In the genomic region with DNA sequence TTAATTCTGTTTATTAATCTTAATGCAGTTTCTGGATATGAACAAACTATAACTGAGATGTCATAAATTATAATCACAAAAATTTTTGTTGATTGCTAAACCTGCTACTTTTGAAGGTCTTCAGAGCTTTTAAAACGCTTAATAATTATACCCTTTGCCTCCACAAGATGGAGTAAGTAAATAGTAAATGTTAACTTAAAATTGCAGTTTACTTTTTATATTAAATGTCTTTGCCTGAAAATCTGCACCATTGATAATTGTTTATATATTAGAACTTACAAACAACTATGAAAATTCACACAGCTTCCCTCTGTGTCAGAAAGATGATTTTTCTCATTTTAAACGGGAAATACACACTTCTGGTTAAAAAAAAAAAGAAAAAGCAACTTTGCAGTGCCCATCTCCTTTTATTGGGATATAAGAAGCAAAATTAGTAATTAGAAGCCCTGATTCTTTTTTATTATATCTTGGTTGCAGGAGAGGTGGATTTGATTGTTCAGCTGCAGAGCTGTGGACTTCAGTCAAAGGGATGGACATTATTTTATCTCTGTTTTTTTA, we compare ENCODE assay signal across 13 cellular contexts. TPM values are rescaled to one million over a fixed set of nuclear protein-coding genes. Genes with fewer than 3 reads are reported as not detected.
DNase-seq lines count a peak whose midpoint lies in the region; ATAC-seq, FAIRE-seq and TF ChIP-seq lines count a peak whose summit lies in the region.
"Had no signal": no experiment of that assay in that cellular context is flagged by ENCODE, and none has a peak within 500 bp of the region (broad histone marks: within the 10 kb centered on the region; RNA-seq: fewer than 3 reads in every experiment).

No MANE protein-coding gene starts in this region.

- ATAC-seq in psoas muscle (no peak), HG03342 (IDR thresholded peaks at IDR 0.05; ENCODE audit: unreplicated experiment) (no peak), GM21737 (IDR thresholded peaks at IDR 0.05; ENCODE audit: unreplicated experiment) (no peak)
- ATAC-seq: activated T-cell treated with anti-CD3 and anti-CD28 coated beads, Interleukin-2, amount 50 U/mL, for 4 hours; T-cell had no signal

- H3K36me3 ChIP-seq in MM.1S (replicated peaks; ENCODE audit: insufficient read depth, low read length): no peaks in the 10 kb centered on the region
- peaks cover 8 to 88% of the 10 kb centered on the region in 2 donors for H3K36me3 ChIP-seq in psoas muscle (ENCODE audit: insufficient read depth in 1 of 2, low read depth in 1 of 2)

- H3K9me3 ChIP-seq in MM.1S (replicated peaks; ENCODE audit: insufficient read depth, low read length): no peaks in the 10 kb centered on the region
- no peaks in the 10 kb centered on the region for H3K9me3 ChIP-seq in psoas muscle

- H3K4me3 ChIP-seq in MM.1S (ENCODE audit: low read length) (no peak overlapping the region), psoas muscle (no peak overlapping the region)

- H3K4me2 ChIP-seq in MM.1S (ENCODE audit: low read depth, low read length): no peak overlapping the region

- WGBS in psoas muscle, 3 donors: 51 to 65% (median 54%) methylated on average over 2 of the region's 2 CpGs

- no peak overlapping the region for H3K27ac ChIP-seq in MM.1S (ENCODE audit: low read length)
- no peak overlapping the region for H3K27ac ChIP-seq in psoas muscle

- no peaks in the 10 kb centered on the region for H3K79me2 ChIP-seq in MM.1S (ENCODE audit: low read length)

- no peak overlapping the region for H3K9ac ChIP-seq in MM.1S (ENCODE audit: low read length)

- no peaks in the 10 kb centered on the region for H4K20me1 ChIP-seq in MM.1S (ENCODE audit: insufficient read depth, low read length)

- no peaks in the 10 kb centered on the region for H3K4me1 ChIP-seq in MM.1S (ENCODE audit: low read length)
- H3K4me1 ChIP-seq in psoas muscle: no peaks in the 10 kb centered on the region

- H3K27me3 ChIP-seq in MM.1S (replicated peaks; ENCODE audit: insufficient read depth, low read length) (no peaks in the 10 kb centered on the region), psoas muscle (ENCODE audit: insufficient read depth in 3 of 3, low read length in 2 of 3) (no peaks in the 10 kb centered on the region)

- H3F3A ChIP-seq in MM.1S (ENCODE audit: insufficient read depth, low read length): no peaks in the 10 kb centered on the region

- DNase-seq in NCI-H748 (lab: John Stamatoyannopoulos, UW; ENCODE audit: unreplicated experiment) (peak; percentile 27), NCI-H748 treated with DMSO at 0.1 percent for 48 hours (lab: John Stamatoyannopoulos, UW) (no peak), MM.1S (no peak), psoas muscle (no peak)
- no peak for DNase-seq in stimulated activated CD4-positive, alpha-beta T cell treated with anti-CD3 and anti-CD28 coated beads, Interleukin-4, amount 100 ng/mL, for 4 hours
- DNase-seq: activated T-cell treated with anti-CD3 and anti-CD28 coated beads, Interleukin-2, amount 50 U/mL, for 4 hours; NCI-H1694; stimulated activated CD4-positive, alpha-beta T cell treated with anti-CD3 and anti-CD28 coated beads, Interleukin-2, amount 100 ng/mL, for 24 hours; T-cell had no signal

- no peaks in the 10 kb centered on the region for H3K9me2 ChIP-seq in MM.1S (replicated peaks; ENCODE audit: insufficient read depth, low read length)

- no peak overlapping the region for H2AFZ ChIP-seq in MM.1S (ENCODE audit: low read length)

- intact Hi-C loops in psoas muscle (cut with DNase I): loop anchor here in 1 of 2 donors (10.0 kb wide), 1 partner anchor 47 kb away; no protein-coding TSS in a partner anchor

- TF ChIP-seq CTCF in MM.1S (IDR thresholded peaks at IDR 0.05; ENCODE audit: low read length) (0 out of 2 replicates have a peak, but pooled peaks have one; percentile 12), psoas muscle (IDR thresholded peaks at IDR 0.05) (peak; percentile 17)

- peak; percentile 53 for FAIRE-seq in colon (lab: Jason Lieb, UNC)
- FAIRE-seq: GM19239 had no signal

RNA-seq across cellular contexts. Expression of gene SCFD1, which starts 35.6 kb away (rescaled TPM):
- 10 to 100 TPM; 29.9 to 49.8 (median 35.6) TPM for total RNA-seq in psoas muscle
- polyA plus RNA-seq in psoas muscle: 10 to 100 TPM; 26.9 to 42.7 (median 34.1) TPM
